Comparison of ENCODE assay signal across 8 cellular contexts in the genomic region with DNA sequence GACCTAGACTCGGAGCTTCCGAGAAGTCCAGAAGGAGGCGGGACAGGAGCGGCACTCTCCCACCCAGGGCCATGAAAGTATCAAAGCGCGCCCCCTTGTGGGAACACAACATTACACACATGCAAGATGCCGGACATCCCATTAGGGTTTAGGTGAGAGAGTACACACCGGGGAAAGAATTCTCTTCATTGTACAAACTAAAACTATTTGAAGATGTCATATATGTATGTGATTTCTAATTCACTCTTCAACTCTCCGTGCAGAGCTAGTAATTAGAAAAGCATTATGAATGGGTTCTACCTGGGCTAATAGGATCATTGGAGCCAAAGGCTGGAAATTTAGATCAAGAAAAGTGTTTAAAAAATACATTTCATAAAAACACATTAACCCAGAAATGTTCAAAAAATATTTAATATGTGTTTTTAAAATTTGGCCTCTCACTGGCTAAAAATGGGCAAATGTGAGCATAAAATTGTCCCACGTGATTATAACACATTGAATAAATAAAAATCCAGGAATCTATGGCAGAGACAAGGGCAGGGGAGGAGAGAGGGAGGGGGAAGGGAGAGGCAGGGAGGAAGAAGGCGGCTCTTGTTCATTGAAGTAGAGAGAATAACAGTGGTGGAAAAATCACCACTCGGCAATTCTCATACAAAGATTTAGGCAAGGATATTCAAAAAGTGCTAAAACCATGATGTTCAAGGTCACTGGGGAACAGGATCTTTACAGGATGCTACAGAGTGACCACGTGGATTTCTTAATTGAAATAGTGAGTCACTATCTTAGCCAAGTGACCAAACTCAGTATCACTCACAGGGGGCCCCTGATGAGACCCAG. TPM values are rescaled to one million over a fixed set of nuclear protein-coding genes. Genes with fewer than 3 reads are reported as not detected.
DNase-seq lines count a peak whose midpoint lies in the region; ATAC-seq, FAIRE-seq and TF ChIP-seq lines count a peak whose summit lies in the region.

No MANE protein-coding gene starts in this region.

- H3K4ac ChIP-seq in H1 (replicated peaks; ENCODE audit: insufficient read length, low read depth, low read length): no peak overlapping the region

- H3K27ac Mint-ChIP-seq in activated naive CD4-positive, alpha-beta T cell treated with anti-CD3 and anti-CD28 coated beads, Interleukin-2, amount 10 ng/mL, durations not matched to agents 7 days and 5 days: no peak overlapping the region
- no peak overlapping the region for H3K27ac Mint-ChIP-seq in mesothelial cell of epicardium

- POLR2A ChIA-PET in PC-3 (lab: Charles Lee; ENCODE audit: unreplicated experiment) (no interaction called here), H1 (lab: Charles Lee; ENCODE audit: partially characterized antibody) (interaction anchor here (0.7 to 1.5 kb wide), 7 partner anchors 10 to 302 kb away, joined by 3 to 6 read pairs (median 4); no protein-coding TSS in a partner anchor)

- TF ChIP-seq CTCF in PC-3 (conservative IDR thresholded peaks at IDR 0.05; ENCODE audit: low read depth, low read length) (peak; percentile 78), H1 (IDR thresholded peaks at IDR 0.05; ENCODE audit: control extremely low read depth in 1 of 3, insufficient read depth in 1 of 3, low read depth in 1 of 3, low read length in 3 of 3) (peak; percentile 72 to 81 (median 79)), mesothelial cell of epicardium (IDR thresholded peaks at IDR 0.05; ENCODE audit: unreplicated experiment) (peak; percentile 56)

- H3K4me1 ChIP-seq in PC-3 (ENCODE audit: insufficient read depth, low read length) (no peaks in the 10 kb centered on the region), H1 (replicated peaks in 1 of 4; ENCODE audit: control insufficient read depth in 3 of 4, insufficient read depth in 4 of 4, low read length in 3 of 4) (peaks cover 4% of the 10 kb centered on the region in 4 experiments; a peak in 6 of 7 replicates)

- H2BK20ac ChIP-seq in H1 (ENCODE audit: low read length): no peak overlapping the region

- H3K9ac ChIP-seq in PC-3 (ENCODE audit: low read length): no peak overlapping the region
- no peak overlapping the region for H3K9ac ChIP-seq in H1 (replicated peaks in 1 of 4; ENCODE audit: extremely low read depth in 1 of 4, low read depth in 3 of 4, low read length in 3 of 4)

- no peak overlapping the region for H3K14ac ChIP-seq in H1 (ENCODE audit: insufficient read length)

- H3K9me3 Mint-ChIP-seq in activated naive CD4-positive, alpha-beta T cell treated with anti-CD3 and anti-CD28 coated beads, Interleukin-2, amount 10 ng/mL, durations not matched to agents 7 days and 5 days: no peaks in the 10 kb centered on the region
- H3K9me3 Mint-ChIP-seq in mesothelial cell of epicardium: no peaks in the 10 kb centered on the region

- no peak overlapping the region for H3K4me3 Mint-ChIP-seq in activated naive CD4-positive, alpha-beta T cell treated with anti-CD3 and anti-CD28 coated beads, Interleukin-2, amount 10 ng/mL, durations not matched to agents 7 days and 5 days
- no peak overlapping the region for H3K4me3 Mint-ChIP-seq in mesothelial cell of epicardium

- H3K9me2 ChIP-seq in PC-3 (replicated peaks; ENCODE audit: low read length): no peaks in the 10 kb centered on the region

- peak; percentile 47 to 53 for TF ChIP-seq RAD21 in H1 (IDR thresholded peaks at IDR 0.05 in 1 of 2, conservative IDR thresholded peaks at IDR 0.05 in 1 of 2; ENCODE audit: low read depth in 2 of 2, low read length in 2 of 2)

- H3K27me3 ChIP-seq in PC-3 (ENCODE audit: low read length): no peaks in the 10 kb centered on the region
- H3K27me3 ChIP-seq in H1 (replicated peaks in 1 of 4; ENCODE audit: control insufficient read depth in 3 of 4, extremely low read depth in 1 of 4, insufficient read depth in 3 of 4, low read length in 3 of 4): no peaks in the 10 kb centered on the region

- no peak for FAIRE-seq in H1 (lab: Jason Lieb, UNC)

- no peaks in the 10 kb centered on the region for H3F3A ChIP-seq in PC-3 (ENCODE audit: low read length, unreplicated experiment)

- H2AK5ac ChIP-seq in H1 (ENCODE audit: low read depth, low read length): no peak overlapping the region

- peaks cover 58% of the 10 kb centered on the region for H3K36me3 Mint-ChIP-seq in activated naive CD4-positive, alpha-beta T cell treated with anti-CD3 and anti-CD28 coated beads, Interleukin-2, amount 10 ng/mL, durations not matched to agents 7 days and 5 days
- H3K36me3 Mint-ChIP-seq in mesothelial cell of epicardium: peaks cover 35% of the 10 kb centered on the region

- intact Hi-C loops in PC-3 (cut with micrococcal nuclease): no loop called here

- no TSS peak for BruUV-seq in PC-3 (replicated peaks; lab: Mats Ljungman, UMichigan)

- H2BK120ac ChIP-seq in H1 (replicated peaks; ENCODE audit: low read depth, low read length): no peak overlapping the region

- CTCF ChIA-PET in activated naive CD4-positive, alpha-beta T cell treated with anti-CD3 and anti-CD28 coated beads, Interleukin-2, amount 10 ng/mL, durations not matched to agents 7 days and 5 days (lab: Charles Lee): interaction anchor here (1.0 to 2.0 kb wide), 3 partner anchors 124 to 448 kb away, joined by 3 to 5 read pairs (median 3); no protein-coding TSS in a partner anchor
- CTCF ChIA-PET in PC-3 (lab: Charles Lee): no interaction called here
- CTCF ChIA-PET in H1 (lab: Charles Lee; ENCODE audit: partially characterized antibody): interaction anchor here (0.7 to 3.1 kb wide), 14 partner anchors 9 to 495 kb away, joined by 3 to 28 read pairs (median 6); no protein-coding TSS in a partner anchor

- peaks cover 49% of the 10 kb centered on the region for H3K36me3 ChIP-seq in PC-3 (ENCODE audit: low read depth, low read length)
- peaks cover 16 to 38% (median 33%) of the 10 kb centered on the region in 4 experiments; a peak in 7 of 8 replicates for H3K36me3 ChIP-seq in H1 (ENCODE audit: control insufficient read depth in 2 of 4, insufficient read depth in 4 of 4, low read length in 3 of 4)

- no peak for TF ChIP-seq EP300 in H1 (IDR thresholded peaks at IDR 0.05; ENCODE audit: borderline replicate concordance in 1 of 2, low read depth in 2 of 2, low read length in 2 of 2)

- no peak overlapping the region for H4K8ac ChIP-seq in H1 (ENCODE audit: extremely low read depth, insufficient read depth, low read length)

- H4K91ac ChIP-seq in H1 (replicated peaks; ENCODE audit: insufficient read length, low read length): no peak overlapping the region

- no peak overlapping the region for H2AFZ ChIP-seq in PC-3 (ENCODE audit: low read length)
- H2AFZ ChIP-seq in H1 (ENCODE audit: low read length): no peak overlapping the region

- H3K23me2 ChIP-seq in H1 (ENCODE audit: low read depth, low read length): peaks cover 4% of the 10 kb centered on the region; the same call in 1 of the 2 replicates

- H3K27ac ChIP-seq in PC-3 (ENCODE audit: low read length) (no peak overlapping the region), H1 (ENCODE audit: low read depth, low read length) (no peak overlapping the region)

- no peaks in the 10 kb centered on the region; the same call in 1 of the 2 replicates for H3K79me1 ChIP-seq in H1 (ENCODE audit: low read depth, low read length)

- H4K5ac ChIP-seq in H1 (ENCODE audit: insufficient read length, low read depth, low read length): no peak overlapping the region

- peak; percentile 33 for ATAC-seq in PC-3
- ATAC-seq in GM21786 (IDR thresholded peaks at IDR 0.05; ENCODE audit: unreplicated experiment): no peak

- H2BK12ac ChIP-seq in H1 (ENCODE audit: low read depth, low read length): no peak overlapping the region

- H2BK15ac ChIP-seq in H1 (ENCODE audit: low read length): no peak overlapping the region

- H3K4me1 Mint-ChIP-seq in activated naive CD4-positive, alpha-beta T cell treated with anti-CD3 and anti-CD28 coated beads, Interleukin-2, amount 10 ng/mL, durations not matched to agents 7 days and 5 days: peaks cover 32% of the 10 kb centered on the region
- no peaks in the 10 kb centered on the region for H3K4me1 Mint-ChIP-seq in mesothelial cell of epicardium

- H2BK5ac ChIP-seq in H1 (ENCODE audit: low read depth, low read length): no peak overlapping the region

- WGBS in H1 (ENCODE audit: extremely low coverage in 1 of 2, insufficient coverage in 1 of 2, insufficient read length in 1 of 2, insufficient replicate concordance in 2 of 2, low coverage in 1 of 2, low lambda C conversion rate in 2 of 2, missing lambda C conversion rate in 1 of 2), 2 experiments: 61% methylated on average over 13 of the region's 13 CpGs; no CpG with 5 or more reads in 1 of the 2 experiments

- H3K9me3 ChIP-seq in PC-3 (ENCODE audit: low read length): no peaks in the 10 kb centered on the region
- H3K9me3 ChIP-seq in H1 (ENCODE audit: insufficient read depth in 2 of 2, low read depth in 1 of 2, low read length in 1 of 2): no peaks in the 10 kb centered on the region

- no peak overlapping the region for H3K23ac ChIP-seq in H1 (ENCODE audit: insufficient read length)

- no peak overlapping the region for H3K4me2 ChIP-seq in PC-3 (ENCODE audit: low read length)
- H3K4me2 ChIP-seq in H1 (ENCODE audit: insufficient read depth in 1 of 2, low read depth in 2 of 2, low read length in 2 of 2): no peak overlapping the region

- H3K4me3 ChIP-seq in PC-3 (ENCODE audit: low read length) (no peak overlapping the region), H1 (ENCODE audit: extremely low read depth in 1 of 4, insufficient read depth in 2 of 4, low read depth in 3 of 4, low read length in 4 of 4) (no peak overlapping the region)

- no peak overlapping the region for H3K56ac ChIP-seq in H1 (replicated peaks; ENCODE audit: insufficient read length, low read depth, low read length)

- no peaks in the 10 kb centered on the region for H4K20me1 ChIP-seq in PC-3 (ENCODE audit: low read length)
- H4K20me1 ChIP-seq in H1 (replicated peaks in 1 of 2; ENCODE audit: control insufficient read depth in 1 of 2, insufficient read depth in 2 of 2, low read length in 2 of 2): peaks cover 3 to 4% of the 10 kb centered on the region in 2 experiments

- no peak overlapping the region for H3K18ac ChIP-seq in H1 (ENCODE audit: extremely low read depth, low read length)

- H3K79me2 ChIP-seq in PC-3 (ENCODE audit: low read length) (no peaks in the 10 kb centered on the region), H1 (ENCODE audit: control insufficient read depth in 1 of 2, insufficient read depth in 2 of 2, low read length in 2 of 2) (0 out of 4 replicates have a peak, but pooled peaks cover 0 to 2% of the 10 kb centered on the region in 2 experiments)

- no peak for TF ChIP-seq POLR2A in H1 (IDR thresholded peaks at IDR 0.05; ENCODE audit: control extremely low read depth in 1 of 2, low read depth in 2 of 2, low read length in 2 of 2)

- peak; percentile 28 for DNase-seq in activated naive CD4-positive, alpha-beta T cell treated with anti-CD3 and anti-CD28 coated beads, Interleukin-2, amount 10 ng/mL, durations not matched to agents 7 days and 5 days
- DNase-seq in activated naive CD4-positive, alpha-beta T cell (lab: John Stamatoyannopoulos, UW): no peak
- DNase-seq in PC-3: peak; percentile 34
- peak; percentile 44 to 90 for DNase-seq in H1 (ENCODE audit: low read depth in 1 of 2, low spot score in 2 of 2)
- peak; percentile 37 to 69 for DNase-seq in mesothelial cell of epicardium (ENCODE audit: low spot score in 2 of 2, unreplicated experiment in 2 of 2)
- no peak for DNase-seq in activated CD4-positive, CD25-positive, alpha-beta regulatory T cell (lab: John Stamatoyannopoulos, UW)
- no peak for DNase-seq in CD1c-positive myeloid dendritic cell (ENCODE audit: extremely low spot score)

- no peaks in the 10 kb centered on the region for H3K27me3 Mint-ChIP-seq in activated naive CD4-positive, alpha-beta T cell treated with anti-CD3 and anti-CD28 coated beads, Interleukin-2, amount 10 ng/mL, durations not matched to agents 7 days and 5 days
- no peaks in the 10 kb centered on the region for H3K27me3 Mint-ChIP-seq in mesothelial cell of epicardium (ENCODE audit: low read depth)

RNA-seq across cellular contexts. Expression of a gene that starts 38.9 kb away (rescaled TPM):
- total RNA-seq in PC-3 (2014; rRNA removed) (230 and 321 TPM in 2 replicates), mesothelial cell of epicardium (57.5 to 65.3 TPM (median 60.5 TPM) in 3 replicates)
- 57.0 TPM in 2 replicates for total RNA-seq in H1 (2021; fragmentation: NEBNext Ultra II Directional; extraction: Animal tissue kit (Norgen Biotek cat#: 25700))
- 80.6 and 143 TPM in 2 replicates for polyA plus RNA-seq in H1 (2011; rRNA removed)
- polyA plus RNA-seq in H1 (2011; cell fraction: cytosol; rRNA removed): 89.9 TPM
- 141 TPM for polyA plus RNA-seq in H1 (2011; cell fraction: nucleus; rRNA removed)
- polyA plus RNA-seq in H1 (2012, experiment 1 of 2): 30.7 to 45.3 TPM (median 34.9 TPM) in 4 replicates
- polyA plus RNA-seq in H1 (2012, experiment 2 of 2): 7.8 TPM
- polyA plus RNA-seq in H1 (2013, experiment 1 of 2): 21.9 TPM
- polyA plus RNA-seq in H1 (2013, experiment 2 of 2): 22.1 TPM
- 91.3 and 105 TPM in 2 replicates for polyA minus RNA-seq in H1 (2011; rRNA and poly(A)+ RNA removed)
- 58.1 TPM for polyA minus RNA-seq in H1 (2011; cell fraction: cytosol; rRNA and poly(A)+ RNA removed)
- 39.9 TPM for polyA minus RNA-seq in H1 (2011; cell fraction: nucleus; rRNA and poly(A)+ RNA removed)

RNA-seq across cellular contexts. Expression of a gene that starts 52.2 kb away (rescaled TPM):
- total RNA-seq in PC-3 (2014; rRNA removed) (0.75 and 2.1 TPM in 2 replicates), mesothelial cell of epicardium (not detected in 3 replicates)
- total RNA-seq in H1 (2021; fragmentation: NEBNext Ultra II Directional; extraction: Animal tissue kit (Norgen Biotek cat#: 25700)): 9.8 and 12.0 TPM in 2 replicates
- polyA plus RNA-seq in H1 (2011; rRNA removed): 17.7 and 20.1 TPM in 2 replicates
- 18.1 TPM for polyA plus RNA-seq in H1 (2011; cell fraction: cytosol; rRNA removed)
- 16.5 TPM for polyA plus RNA-seq in H1 (2011; cell fraction: nucleus; rRNA removed)
- 8.0 to 18.0 TPM (median 13.8 TPM) in 4 replicates for polyA plus RNA-seq in H1 (2012, experiment 1 of 2)
- 11.0 TPM for polyA plus RNA-seq in H1 (2012, experiment 2 of 2)
- polyA plus RNA-seq in H1 (2013, experiment 1 of 2): 7.5 TPM
- polyA plus RNA-seq in H1 (2013, experiment 2 of 2): 8.1 TPM
- polyA minus RNA-seq in H1 (2011; rRNA and poly(A)+ RNA removed): 5.4 and 5.5 TPM in 2 replicates
- polyA minus RNA-seq in H1 (2011; cell fraction: cytosol; rRNA and poly(A)+ RNA removed): 1.8 TPM
- polyA minus RNA-seq in H1 (2011; cell fraction: nucleus; rRNA and poly(A)+ RNA removed): 7.9 TPM

Comparison
In these comparisons a context has a peak if more than half of its experiments do, and no peak if none do; other contexts are left out.
1. DNase-seq: peak in activated naive CD4-positive, alpha-beta T cell treated with anti-CD3 and anti-CD28 coated beads, Interleukin-2, amount 10 ng/mL, durations not matched to agents 7 days and 5 days (single experiment), PC-3 (single experiment), H1 (2 of 2) and mesothelial cell of epicardium (2 of 2); none in activated naive CD4-positive, alpha-beta T cell (0 of 4), activated CD4-positive, CD25-positive, alpha-beta regulatory T cell (0 of 4) and CD1c-positive myeloid dendritic cell (single experiment).
2. Peak in every context shown above with its lines, with median percentiles within 50 percentile points of each other: CTCF ChIP-seq.